In the genomic region with DNA sequence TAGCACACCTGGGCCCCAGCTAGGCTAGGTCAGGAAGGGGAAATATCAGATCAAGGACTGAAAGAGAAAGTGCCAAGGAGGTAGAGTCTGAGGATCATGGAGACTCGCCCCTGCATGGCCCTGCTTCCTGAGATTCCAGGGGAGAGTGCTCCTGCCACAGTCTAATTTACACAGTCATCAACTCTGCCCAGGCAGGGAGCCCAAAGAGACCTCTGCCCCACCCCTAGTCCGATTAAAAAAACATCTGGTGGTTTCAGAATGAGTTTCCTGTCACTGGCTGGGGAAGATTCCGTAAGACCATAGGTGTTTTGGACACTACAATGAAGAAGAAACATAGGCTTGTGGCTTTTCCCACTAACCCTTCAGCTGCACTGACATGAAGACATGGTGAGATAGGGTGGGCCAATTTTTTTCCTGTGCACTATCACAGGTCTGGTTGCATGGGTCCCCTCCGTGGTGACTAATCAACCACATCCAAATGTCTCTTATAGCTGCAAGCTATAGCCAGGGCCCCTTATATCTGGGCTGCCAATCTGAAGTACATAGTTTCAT, we compare ENCODE assay signal across 11 cellular contexts. TPM values are rescaled to one million over a fixed set of nuclear protein-coding genes. Genes with fewer than 3 reads are reported as not detected.
DNase-seq lines count a peak whose midpoint lies in the region; ATAC-seq lines count a peak whose summit lies in the region.
"Had no signal": no experiment of that assay in that cellular context is flagged by ENCODE, and none has a peak within 500 bp of the region (broad histone marks: within the 10 kb centered on the region; RNA-seq: fewer than 3 reads in every experiment).

No MANE protein-coding gene starts in this region.

- peak; percentile 55 to 73 for DNase-seq in NOMO-1 (lab: John Stamatoyannopoulos, UW; ENCODE audit: unreplicated experiment in 2 of 2)
- peak; percentile 87 for DNase-seq in natural killer cell treated with Interleukin-12 subunit alpha and Interleukin-12 subunit beta and Interleukin-15 and Interleukin-18, amount 100 ng/mL, for 72 hours (ENCODE audit: low spot score)
- no peak for DNase-seq in NCI-H526 (lab: John Stamatoyannopoulos, UW)
- no peak for DNase-seq in OCI-M2 (lab: John Stamatoyannopoulos, UW; ENCODE audit: unreplicated experiment)
- DNase-seq in head of caudate nucleus = no peak
- no peak for DNase-seq in Ammon's horn (ENCODE audit: low spot score)

- H3K36me3 Mint-ChIP-seq in natural killer cell treated with Interleukin-12 subunit alpha and Interleukin-12 subunit beta and Interleukin-15 and Interleukin-18, amount 100 ng/mL, for 72 hours = peaks cover 6% of the 10 kb centered on the region

- peak; percentile 98 for ATAC-seq in GM19023 (IDR thresholded peaks at IDR 0.05; ENCODE audit: unreplicated experiment)
- peak; percentile 96 for ATAC-seq in HG02642 (IDR thresholded peaks at IDR 0.05; ENCODE audit: poor library complexity, unreplicated experiment)
- ATAC-seq in natural killer cell treated with Interleukin-12 subunit alpha and Interleukin-12 subunit beta and Interleukin-15 and Interleukin-18, amount 100 ng/mL, for 72 hours = peak; percentile 93 to 94

- H3K9me3 Mint-ChIP-seq in natural killer cell treated with Interleukin-12 subunit alpha and Interleukin-12 subunit beta and Interleukin-15 and Interleukin-18, amount 100 ng/mL, for 72 hours = peaks cover 5% of the 10 kb centered on the region
- H3K9me3 Mint-ChIP-seq: dendritic cell treated with granulocyte-macrophage colony-stimulating factor and Interleukin-4, amounts not matched to agents 40 ng/mL and 50 ng/mL, for 4 days had no signal

- H3K4me1 Mint-ChIP-seq in natural killer cell treated with Interleukin-12 subunit alpha and Interleukin-12 subunit beta and Interleukin-15 and Interleukin-18, amount 100 ng/mL, for 72 hours (ENCODE audit: low read depth in 2 of 2) = peaks cover 82 to 90% of the 10 kb centered on the region in 2 donors

- intact Hi-C loops in head of caudate nucleus (cut with DNase I) = no loop called here

- H3K4me3 Mint-ChIP-seq in natural killer cell treated with Interleukin-12 subunit alpha and Interleukin-12 subunit beta and Interleukin-15 and Interleukin-18, amount 100 ng/mL, for 72 hours = peak overlapping the region; percentile 78
- H3K4me3 Mint-ChIP-seq: dendritic cell treated with granulocyte-macrophage colony-stimulating factor and Interleukin-4, amounts not matched to agents 40 ng/mL and 50 ng/mL, for 4 days had no signal

- no peaks in the 10 kb centered on the region for H3K27me3 Mint-ChIP-seq in natural killer cell treated with Interleukin-12 subunit alpha and Interleukin-12 subunit beta and Interleukin-15 and Interleukin-18, amount 100 ng/mL, for 72 hours

- peak overlapping the region; percentile 93 to 94 for H3K27ac Mint-ChIP-seq in natural killer cell treated with Interleukin-12 subunit alpha and Interleukin-12 subunit beta and Interleukin-15 and Interleukin-18, amount 100 ng/mL, for 72 hours
- H3K27ac Mint-ChIP-seq: dendritic cell treated with granulocyte-macrophage colony-stimulating factor and Interleukin-4, amounts not matched to agents 40 ng/mL and 50 ng/mL, for 4 days had no signal

RNA-seq across cellular contexts. Expression of gene GZMB, which starts 31.5 kb away (rescaled TPM):
- total RNA-seq in natural killer cell treated with Interleukin-12 subunit alpha and Interleukin-12 subunit beta and Interleukin-15 and Interleukin-18, amount 100 ng/mL, for 72 hours = 1,000 to 10,000 TPM; 1,173 to 2,090 TPM
- total RNA-seq: LHCN-M2, renal cortical epithelial cell had no signal

RNA-seq across cellular contexts. Expression of gene GZMH, which starts 56.0 kb away (rescaled TPM):
- 10 to 100 TPM; 20.8 to 37.3 TPM for total RNA-seq in natural killer cell treated with Interleukin-12 subunit alpha and Interleukin-12 subunit beta and Interleukin-15 and Interleukin-18, amount 100 ng/mL, for 72 hours
- total RNA-seq: LHCN-M2, renal cortical epithelial cell had no signal

Comparison
In these comparisons a context has a peak if more than half of its experiments do, and no peak if none do; other contexts are left out.
1. DNase-seq: peak in NOMO-1 (2 of 2) and natural killer cell treated with Interleukin-12 subunit alpha and Interleukin-12 subunit beta and Interleukin-15 and Interleukin-18, amount 100 ng/mL, for 72 hours (single experiment); none in NCI-H526 (0 of 2), OCI-M2 (single experiment), head of caudate nucleus (0 of 42) and Ammon's horn (single experiment).
2. Peak in every context shown above with its lines, with median percentiles within 50 percentile points of each other: ATAC-seq.